Comparison of ENCODE assay signal across 19 cellular contexts in the genomic region with DNA sequence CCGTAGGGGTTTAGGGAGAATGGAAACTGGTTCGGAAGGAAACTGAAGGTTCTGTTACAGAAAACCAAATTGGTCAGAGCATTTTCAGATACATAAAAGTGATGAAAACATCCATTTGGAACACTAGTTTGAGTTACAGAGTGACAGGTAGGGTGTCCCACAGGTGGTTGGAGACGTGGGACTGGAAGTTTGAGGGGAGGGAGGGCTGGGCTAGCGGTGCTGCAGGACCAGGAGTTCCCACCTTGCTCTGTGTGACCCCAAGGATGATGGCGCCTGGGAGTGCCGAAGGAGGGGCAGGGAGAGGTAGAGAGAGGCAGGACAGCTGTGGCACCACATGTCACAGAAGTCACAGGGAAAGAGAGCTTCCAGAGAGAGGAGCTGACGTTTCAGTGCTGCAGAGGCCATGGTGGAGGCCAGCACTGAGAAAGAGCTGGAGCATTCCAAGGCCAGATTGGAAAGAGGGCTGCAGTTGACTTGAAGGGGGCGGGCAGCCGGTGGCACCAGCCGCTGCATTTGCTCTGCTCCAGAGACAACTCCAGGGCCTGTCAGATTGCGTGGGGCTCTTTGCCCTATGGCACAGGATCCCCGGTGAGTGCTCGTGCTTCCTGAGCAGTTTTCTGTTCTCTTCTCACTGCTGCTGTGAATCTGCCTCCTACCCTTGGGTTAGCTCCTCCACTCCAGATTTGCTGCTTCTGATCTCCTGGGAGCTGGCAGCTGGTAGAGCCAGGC. TPM values are rescaled to one million over a fixed set of nuclear protein-coding genes. Genes with fewer than 3 reads are reported as not detected.
A peak's percentile ranks its signal among the peaks of the same experiment; 100 is the strongest.
DNase-seq lines count a peak whose midpoint lies in the region; ATAC-seq and TF ChIP-seq lines count a peak whose summit lies in the region.
"Had no signal": no experiment of that assay in that cellular context is flagged by ENCODE, and none has a peak within 500 bp of the region (broad histone marks: within the 10 kb centered on the region; RNA-seq: fewer than 3 reads in every experiment).

No MANE protein-coding gene starts in this region.

- H3K4me3 ChIP-seq in right atrium auricular region (no peak overlapping the region), neural progenitor cell (no peak overlapping the region)
- H3K4me3 ChIP-seq: K562, MG63 had no signal

- no peaks in the 10 kb centered on the region for H3K36me3 ChIP-seq in right atrium auricular region
- H3K36me3 ChIP-seq in neural progenitor cell: no peaks in the 10 kb centered on the region
- H3K36me3 ChIP-seq: MG63 had no signal

- peaks cover 17% of the 10 kb centered on the region for H3F3A ChIP-seq in neural progenitor cell (ENCODE audit: low read depth)

- peak overlapping the region; percentile 86 for H3K27ac Mint-ChIP-seq in T-helper 17 cell
- peak overlapping the region; percentile 1 for H3K27ac Mint-ChIP-seq in neural progenitor cell
- peak overlapping the region; percentile 44 for H3K27ac Mint-ChIP-seq in type B pancreatic cell
- H3K27ac Mint-ChIP-seq: activated B cell treated with CpG ODN at 0.5 μM for 24 hours had no signal

- no peak overlapping the region for H3K4me2 ChIP-seq in neural progenitor cell

- H3K4me1 ChIP-seq in right atrium auricular region (peaks cover 0 to 87% of the 10 kb centered on the region in 2 donors), neural progenitor cell (peaks cover 20% of the 10 kb centered on the region)

- H4K20me1 ChIP-seq in neural progenitor cell (ENCODE audit: low read depth): no peaks in the 10 kb centered on the region

- H3K36me3 Mint-ChIP-seq in T-helper 17 cell (ENCODE audit: low read depth): peaks cover 4% of the 10 kb centered on the region
- peaks cover 4% of the 10 kb centered on the region for H3K36me3 Mint-ChIP-seq in neural progenitor cell
- peaks cover 7% of the 10 kb centered on the region for H3K36me3 Mint-ChIP-seq in type B pancreatic cell

- H3K79me2 ChIP-seq in neural progenitor cell (ENCODE audit: low read depth): no peaks in the 10 kb centered on the region

- H3K4me3 Mint-ChIP-seq in T-helper 17 cell: no peak overlapping the region
- H3K4me3 Mint-ChIP-seq in neural progenitor cell: no peak overlapping the region
- H3K4me3 Mint-ChIP-seq in type B pancreatic cell: no peak overlapping the region
- H3K4me3 Mint-ChIP-seq: activated B cell treated with CpG ODN at 0.5 μM for 24 hours had no signal

- H3K27me3 ChIP-seq in right atrium auricular region: no peaks in the 10 kb centered on the region
- H3K27me3 ChIP-seq in neural progenitor cell: no peaks in the 10 kb centered on the region
- H3K27me3 ChIP-seq: MG63 had no signal

- no peaks in the 10 kb centered on the region for H3K9me3 ChIP-seq in right atrium auricular region
- no peaks in the 10 kb centered on the region for H3K9me3 ChIP-seq in T-helper 17 cell (ENCODE audit: control insufficient read depth, low read length, poor library complexity, severe bottlenecking)
- H3K9me3 ChIP-seq in neural progenitor cell (ENCODE audit: low read depth): no peaks in the 10 kb centered on the region
- H3K9me3 ChIP-seq: MG63 had no signal

- ATAC-seq in Right ventricle myocardium superior (ENCODE audit: poor library complexity) (no peak), T-helper 17 cell (no peak), GM18868 (IDR thresholded peaks at IDR 0.05; ENCODE audit: unreplicated experiment) (no peak)
- ATAC-seq: K562, SK-N-SH treated with all-trans-retinoic acid at 6 μM for 48 hours had no signal

- no peak overlapping the region for H2AFZ ChIP-seq in neural progenitor cell (replicated peaks)

- peak overlapping the region; percentile 43 to 93 for H3K27ac ChIP-seq in right atrium auricular region
- no peak overlapping the region for H3K27ac ChIP-seq in neural progenitor cell

- DNase-seq in right atrium auricular region (ENCODE audit: low spot score) (no peak), Right ventricle myocardium superior (no peak), T-helper 17 cell (no peak), neural progenitor cell (ENCODE audit: low spot score) (no peak), type B pancreatic cell (ENCODE audit: extremely low spot score, unreplicated experiment) (no peak), SKM-1 treated with dmso at 0.1 percent for 144 hours (lab: John Stamatoyannopoulos, UW; ENCODE audit: unreplicated experiment) (no peak), GM13977 (ENCODE audit: low spot score) (no peak)
- DNase-seq: activated B cell treated with CpG ODN at 0.5 μM for 24 hours; activated gamma-delta T cell treated with Interleukin-2 at 50 U/mL for 16 hours; activated T-cell treated with anti-CD3 and anti-CD28 coated beads, Interleukin-2, amount 50 U/mL, for 1 hour; cortex of kidney; glutamatergic neuron; mesendoderm; MG63; NCI-H1436 treated with DMSO at 0.1 percent for 48 hours; NCI-H526 treated with DMSO at 0.1 percent for 48 hours had no signal

- in situ Hi-C loops in GM13977 (cut with MboI; ENCODE audit: low pct_unique_long_range_greater_than_20kb, low sequenced_read_pairs, unreplicated experiment): no loop called here

- no peak for TF ChIP-seq CTCF in right atrium auricular region (IDR thresholded peaks at IDR 0.05)
- TF ChIP-seq CTCF in neural progenitor cell (IDR thresholded peaks at IDR 0.05): no peak
- no peak for TF ChIP-seq CTCF in type B pancreatic cell (conservative IDR thresholded peaks at IDR 0.05)
- TF ChIP-seq CTCF in GM13977 (IDR thresholded peaks at IDR 0.05; ENCODE audit: extremely low read depth, insufficient read depth, missing control alignments): no peak

- intact Hi-C loops in Right ventricle myocardium superior (cut with DNase I): no loop called here

- no peaks in the 10 kb centered on the region for H3K27me3 Mint-ChIP-seq in T-helper 17 cell
- H3K27me3 Mint-ChIP-seq in neural progenitor cell (ENCODE audit: insufficient read depth, low read depth): no peaks in the 10 kb centered on the region
- H3K27me3 Mint-ChIP-seq in type B pancreatic cell: no peaks in the 10 kb centered on the region
- H3K27me3 Mint-ChIP-seq: activated B cell treated with CpG ODN at 0.5 μM for 24 hours had no signal

- H3K9ac ChIP-seq in neural progenitor cell: no peak overlapping the region

- H3K4me1 Mint-ChIP-seq in T-helper 17 cell (peaks cover 12% of the 10 kb centered on the region), neural progenitor cell (peaks cover 33% of the 10 kb centered on the region), type B pancreatic cell (ENCODE audit: unreplicated experiment) (peaks cover 34% of the 10 kb centered on the region)
- H3K4me1 Mint-ChIP-seq: activated B cell treated with CpG ODN at 0.5 μM for 24 hours had no signal

- peaks cover 1% of the 10 kb centered on the region for H3K9me3 Mint-ChIP-seq in neural progenitor cell
- H3K9me3 Mint-ChIP-seq in type B pancreatic cell: no peaks in the 10 kb centered on the region
- H3K9me3 Mint-ChIP-seq: activated B cell treated with CpG ODN at 0.5 μM for 24 hours had no signal

RNA-seq across cellular contexts. Expression of a gene that starts 56.2 kb away (rescaled TPM):
- total RNA-seq in right atrium auricular region: 100 to 1,000 TPM in 1 of 2 donors, 10 to 100 TPM in 1; 54.0 to 116 TPM
- total RNA-seq in Right ventricle myocardium superior: 45.7 TPM
- 100 to 1,000 TPM; 114 to 153 TPM for total RNA-seq in T-helper 17 cell
- 1.3 and 3.7 TPM in 2 replicates for total RNA-seq in neural progenitor cell (ENCODE audit: low replicate concordance)
- total RNA-seq in type B pancreatic cell (ENCODE audit: low replicate concordance): 42.1 and 100 TPM in 2 replicates

Comparison
In these comparisons a context has a peak if more than half of its experiments do, and no peak if none do; other contexts are left out.
1. H3K27ac Mint-ChIP-seq: peak in every context shown above with its lines; median percentile 86 in T-helper 17 cell; 44 in type B pancreatic cell; 1 in neural progenitor cell.